24 cellular contexts compared by ENCODE assay signal in the genomic region with DNA sequence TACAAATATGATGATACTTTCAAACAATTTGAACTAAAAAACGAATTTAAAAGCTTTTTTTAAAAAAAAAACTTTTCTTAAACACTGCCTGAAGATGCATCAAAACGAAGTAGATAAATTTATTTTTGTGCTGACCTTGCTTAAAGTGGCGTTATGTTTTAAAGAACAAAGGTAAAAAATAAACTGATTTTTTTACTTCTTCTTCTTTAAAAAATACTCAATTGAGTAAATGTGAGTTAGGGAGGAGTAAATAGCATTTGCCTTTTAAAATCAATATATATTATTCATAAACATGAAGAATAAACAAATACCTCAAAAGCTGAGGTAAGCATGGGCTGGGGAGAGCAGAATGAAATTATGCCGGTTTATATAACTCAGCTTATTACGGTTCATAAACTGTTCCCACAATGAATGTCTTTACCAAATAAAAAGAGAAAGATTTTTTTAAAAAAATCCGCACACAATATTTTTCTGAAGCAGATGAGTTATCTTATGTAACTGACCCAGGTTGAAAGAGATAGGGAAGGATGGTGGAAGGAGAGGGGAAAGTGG. TPM values are rescaled to one million over a fixed set of nuclear protein-coding genes. Genes with fewer than 3 reads are reported as not detected.
"Had no signal": no experiment of that assay in that cellular context is flagged by ENCODE, and none has a peak within 500 bp of the region (broad histone marks: within the 10 kb centered on the region; RNA-seq: fewer than 3 reads in every experiment).

No MANE protein-coding gene starts in this region.

- H3K36me3 ChIP-seq: pancreas, tibial nerve, upper lobe of right lung, vagina had no signal

- H3K9me3 ChIP-seq: pancreas, testis, tibial nerve, upper lobe of right lung, vagina had no signal

- DNase-seq: effector memory CD4-positive, alpha-beta T cell; erythroblast; foreskin keratinocyte; immature natural killer cell; kidney; left cardiac atrium; left ventricle myocardium superior; mesenchymal stem cell; naive B cell; nucleus accumbens; right cardiac atrium; stimulated activated CD4-positive, alpha-beta T cell treated with anti-CD3 and anti-CD28 coated beads, Interleukin-4, amount 100 ng/mL, for 1 hour; stimulated activated CD8-positive, alpha-beta memory T cell treated with anti-CD3 and anti-CD28 coated beads, Interleukin-4, amount 100 ng/mL, for 48 hours; stimulated activated naive CD8-positive, alpha-beta T cell treated with anti-CD3 and anti-CD28 coated beads, Interleukin-15, amount 100 ng/mL, for 72 hours; testis; upper lobe of right lung had no signal

- H3K27ac ChIP-seq: foreskin keratinocyte, testis, tibial nerve, upper lobe of right lung, vagina had no signal

- H3K4me2 ChIP-seq: smooth muscle cell had no signal

- H3K4me3 ChIP-seq: lung, pancreas, smooth muscle cell, testis, tibial nerve, upper lobe of right lung, vagina had no signal

- H3K4me3 Mint-ChIP-seq: stimulated activated memory B cell treated with anti-CD40 and anti-IgM and Interleukin-4, amounts not matched to agents 10 μg/mL and 1 μg/mL and 100 μg/mL, for 72 hours; stimulated activated naive CD8-positive, alpha-beta T cell treated with anti-CD3 and anti-CD28 coated beads, Interleukin-15, amount 100 ng/mL, for 72 hours had no signal

- H3K27ac Mint-ChIP-seq: immature natural killer cell; progenitor cell of endocrine pancreas; stimulated activated memory B cell treated with anti-CD40 and anti-IgM and Interleukin-4, amounts not matched to agents 10 μg/mL and 1 μg/mL and 100 μg/mL, for 72 hours; stimulated activated naive CD8-positive, alpha-beta T cell treated with anti-CD3 and anti-CD28 coated beads, Interleukin-15, amount 100 ng/mL, for 72 hours had no signal

- ATAC-seq: foreskin keratinocyte; left cardiac atrium; left ventricle myocardium superior; pancreas; right cardiac atrium; stimulated activated memory B cell treated with anti-CD40 and anti-IgM and Interleukin-4, amounts not matched to agents 10 μg/mL and 1 μg/mL and 100 μg/mL, for 72 hours; stimulated activated naive CD8-positive, alpha-beta T cell treated with anti-CD3 and anti-CD28 coated beads, Interleukin-15, amount 100 ng/mL, for 72 hours; upper lobe of right lung had no signal

- FAIRE-seq: kidney, pancreas had no signal

RNA-seq across cellular contexts. Expression of a gene that starts 9.0 kb away (rescaled TPM):
- total RNA-seq: foreskin keratinocyte, kidney, left cardiac atrium, left ventricle myocardium superior, lung, right cardiac atrium, smooth muscle cell, subcutaneous adipose tissue, tibial nerve, upper lobe of right lung, vagina had no signal
- polyA plus RNA-seq: immature natural killer cell, smooth muscle cell had no signal
